ENCODE assay signal across 1 cellular context in the genomic region with DNA sequence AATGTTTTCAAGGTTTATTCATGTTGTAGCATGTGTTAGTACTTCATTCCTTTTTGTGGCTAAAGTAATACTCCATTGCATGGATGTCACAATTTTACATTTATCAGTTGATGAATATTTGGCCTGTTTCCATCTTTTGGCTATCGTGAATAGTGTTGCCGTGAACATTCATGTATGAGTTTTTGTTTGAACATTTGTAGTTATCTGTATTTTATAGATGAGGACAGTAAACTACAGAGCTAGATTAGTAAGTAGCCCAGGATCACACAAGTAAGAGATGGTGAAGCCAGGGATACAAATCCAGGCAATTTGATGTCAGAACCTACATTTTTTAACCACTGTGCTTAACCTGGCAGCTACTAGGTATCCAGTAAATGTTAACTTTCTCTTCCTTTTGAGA.
TF ChIP-seq lines count a peak whose summit lies in the region.

No MANE protein-coding gene starts in this region.

TF ChIP-seq in SK-N-SH, 30 proteins besides CTCF, POLR2A, EP300 and RAD21 (continued from another document):
- TF ChIP-seq MEF2A (IDR thresholded peaks at IDR 0.05; ENCODE audit: borderline replicate concordance, low read depth) (no peak), NRF1 (IDR thresholded peaks at IDR 0.05; ENCODE audit: low read depth, low read length) (no peak), ZBTB33 (IDR thresholded peaks at IDR 0.05; ENCODE audit: borderline replicate concordance, low read depth) (no peak), POLR2AphosphoS5 (IDR thresholded peaks at IDR 0.05; ENCODE audit: low read depth, low read length) (no peak), YY1 (IDR thresholded peaks at IDR 0.05; ENCODE audit: low read depth) (no peak), SMC3 (IDR thresholded peaks at IDR 0.05; ENCODE audit: low read depth, low read length) (no peak), FOXM1 (IDR thresholded peaks at IDR 0.05; ENCODE audit: low read depth) (no peak), TEAD4 (IDR thresholded peaks at IDR 0.05; ENCODE audit: borderline replicate concordance, insufficient read depth) (no peak), USF2 (IDR thresholded peaks at IDR 0.05; ENCODE audit: borderline replicate concordance, low read depth, low read length) (no peak), MXI1 (IDR thresholded peaks at IDR 0.05; ENCODE audit: low read depth, low read length) (no peak), TAF1 (IDR thresholded peaks at IDR 0.05; ENCODE audit: borderline replicate concordance, low read depth, low read length) (no peak)
- TF ChIP-seq, protein P1, sequence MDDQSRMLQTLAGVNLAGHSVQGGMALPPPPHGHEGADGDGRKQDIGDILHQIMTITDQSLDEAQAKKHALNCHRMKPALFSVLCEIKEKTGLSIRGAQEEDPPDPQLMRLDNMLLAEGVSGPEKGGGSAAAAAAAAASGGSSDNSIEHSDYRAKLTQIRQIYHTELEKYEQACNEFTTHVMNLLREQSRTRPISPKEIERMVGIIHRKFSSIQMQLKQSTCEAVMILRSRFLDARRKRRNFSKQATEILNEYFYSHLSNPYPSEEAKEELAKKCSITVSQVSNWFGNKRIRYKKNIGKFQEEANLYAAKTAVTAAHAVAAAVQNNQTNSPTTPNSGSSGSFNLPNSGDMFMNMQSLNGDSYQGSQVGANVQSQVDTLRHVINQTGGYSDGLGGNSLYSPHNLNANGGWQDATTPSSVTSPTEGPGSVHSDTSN (IDR thresholded peaks at IDR 0.05): no peak
